In the genomic region with DNA sequence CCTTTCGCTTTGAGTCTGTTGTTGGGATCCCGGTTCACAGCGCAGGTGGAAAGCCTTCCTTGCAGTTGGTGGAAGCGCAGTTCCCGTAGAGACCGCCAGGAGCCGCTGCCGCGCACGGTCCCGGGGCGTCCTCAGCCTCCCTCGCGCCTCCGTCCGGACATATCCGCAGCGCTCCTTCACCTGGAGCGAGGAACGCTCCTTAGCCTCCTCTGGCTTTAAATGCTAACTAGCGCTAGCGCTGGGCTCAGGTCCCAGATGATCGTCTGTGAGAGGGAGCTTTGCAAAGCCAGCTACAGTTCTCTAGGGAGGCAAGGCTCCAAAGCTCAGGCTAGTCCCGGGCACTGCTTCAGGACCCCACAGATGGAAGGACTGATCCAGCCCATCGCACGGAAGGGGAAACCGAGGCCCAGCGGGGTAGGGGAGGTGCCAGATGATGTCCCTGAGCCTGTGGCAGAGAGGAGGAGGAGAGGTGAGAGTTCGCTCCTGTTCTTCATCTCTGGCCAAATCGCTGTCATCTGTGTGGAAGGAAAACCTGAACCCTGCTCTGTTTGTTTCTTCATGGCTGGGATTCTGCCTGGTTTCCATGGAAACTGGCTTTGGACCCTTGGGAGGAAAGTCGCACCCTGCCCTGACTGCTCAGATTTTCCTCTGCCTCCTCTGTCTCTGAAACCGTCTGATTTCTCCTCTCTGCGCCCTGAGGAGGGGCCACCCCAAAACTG, we compare ENCODE assay signal across 1 cellular context.
A peak's percentile ranks its signal among the peaks of the same experiment; 100 is the strongest.
TF ChIP-seq lines count a peak whose summit lies in the region.

No MANE protein-coding gene starts in this region.

TF ChIP-seq in K562, 482 proteins besides CTCF, POLR2A, EP300 and RAD21 (continued from another document):
- TF ChIP-seq ZEB2 (IDR thresholded peaks at IDR 0.05) (0 out of 2 replicates have a peak, but pooled peaks have one; percentile 25), POLR2H (tag; IDR thresholded peaks at IDR 0.05; ENCODE audit: low read depth) (no peak), RFX1 (IDR thresholded peaks at IDR 0.05) (peak; percentile 84), ZFPM2 (CRISPR knock-in tag; IDR thresholded peaks at IDR 0.05) (no peak), ZNF384 (IDR thresholded peaks at IDR 0.05; ENCODE audit: low read depth, low read length) (0 out of 2 replicates have a peak, but pooled peaks have one; percentile 16), TEAD1 (CRISPR knock-in tag; IDR thresholded peaks at IDR 0.05) (no peak), NR1H2 (CRISPR knock-in tag; IDR thresholded peaks at IDR 0.05) (0 out of 2 replicates have a peak, but pooled peaks have one; percentile 52), ETV5 (CRISPR knock-in tag; IDR thresholded peaks at IDR 0.05; ENCODE audit: low read depth) (peak; percentile 57; the same call in 1 of the 2 replicates), ZNF140 (CRISPR knock-in tag; IDR thresholded peaks at IDR 0.05) (no peak), FOXP1 (CRISPR knock-in tag; IDR thresholded peaks at IDR 0.05) (0 out of 2 replicates have a peak, but pooled peaks have one; percentile 29), CBFB (CRISPR knock-in tag; IDR thresholded peaks at IDR 0.05) (0 out of 2 replicates have a peak, but pooled peaks have one; percentile 70), ZNF24 (IDR thresholded peaks at IDR 0.05) (peak; percentile 64; the same call in 1 of the 2 replicates), MECOM (CRISPR knock-in tag; IDR thresholded peaks at IDR 0.05) (no peak)
- TF ChIP-seq, protein P1, sequence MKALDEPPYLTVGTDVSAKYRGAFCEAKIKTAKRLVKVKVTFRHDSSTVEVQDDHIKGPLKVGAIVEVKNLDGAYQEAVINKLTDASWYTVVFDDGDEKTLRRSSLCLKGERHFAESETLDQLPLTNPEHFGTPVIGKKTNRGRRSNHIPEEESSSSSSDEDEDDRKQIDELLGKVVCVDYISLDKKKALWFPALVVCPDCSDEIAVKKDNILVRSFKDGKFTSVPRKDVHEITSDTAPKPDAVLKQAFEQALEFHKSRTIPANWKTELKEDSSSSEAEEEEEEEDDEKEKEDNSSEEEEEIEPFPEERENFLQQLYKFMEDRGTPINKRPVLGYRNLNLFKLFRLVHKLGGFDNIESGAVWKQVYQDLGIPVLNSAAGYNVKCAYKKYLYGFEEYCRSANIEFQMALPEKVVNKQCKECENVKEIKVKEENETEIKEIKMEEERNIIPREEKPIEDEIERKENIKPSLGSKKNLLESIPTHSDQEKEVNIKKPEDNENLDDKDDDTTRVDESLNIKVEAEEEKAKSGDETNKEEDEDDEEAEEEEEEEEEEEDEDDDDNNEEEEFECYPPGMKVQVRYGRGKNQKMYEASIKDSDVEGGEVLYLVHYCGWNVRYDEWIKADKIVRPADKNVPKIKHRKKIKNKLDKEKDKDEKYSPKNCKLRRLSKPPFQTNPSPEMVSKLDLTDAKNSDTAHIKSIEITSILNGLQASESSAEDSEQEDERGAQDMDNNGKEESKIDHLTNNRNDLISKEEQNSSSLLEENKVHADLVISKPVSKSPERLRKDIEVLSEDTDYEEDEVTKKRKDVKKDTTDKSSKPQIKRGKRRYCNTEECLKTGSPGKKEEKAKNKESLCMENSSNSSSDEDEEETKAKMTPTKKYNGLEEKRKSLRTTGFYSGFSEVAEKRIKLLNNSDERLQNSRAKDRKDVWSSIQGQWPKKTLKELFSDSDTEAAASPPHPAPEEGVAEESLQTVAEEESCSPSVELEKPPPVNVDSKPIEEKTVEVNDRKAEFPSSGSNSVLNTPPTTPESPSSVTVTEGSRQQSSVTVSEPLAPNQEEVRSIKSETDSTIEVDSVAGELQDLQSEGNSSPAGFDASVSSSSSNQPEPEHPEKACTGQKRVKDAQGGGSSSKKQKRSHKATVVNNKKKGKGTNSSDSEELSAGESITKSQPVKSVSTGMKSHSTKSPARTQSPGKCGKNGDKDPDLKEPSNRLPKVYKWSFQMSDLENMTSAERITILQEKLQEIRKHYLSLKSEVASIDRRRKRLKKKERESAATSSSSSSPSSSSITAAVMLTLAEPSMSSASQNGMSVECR (CRISPR knock-in tag; IDR thresholded peaks at IDR 0.05): no peak
- TF ChIP-seq, protein P2, sequence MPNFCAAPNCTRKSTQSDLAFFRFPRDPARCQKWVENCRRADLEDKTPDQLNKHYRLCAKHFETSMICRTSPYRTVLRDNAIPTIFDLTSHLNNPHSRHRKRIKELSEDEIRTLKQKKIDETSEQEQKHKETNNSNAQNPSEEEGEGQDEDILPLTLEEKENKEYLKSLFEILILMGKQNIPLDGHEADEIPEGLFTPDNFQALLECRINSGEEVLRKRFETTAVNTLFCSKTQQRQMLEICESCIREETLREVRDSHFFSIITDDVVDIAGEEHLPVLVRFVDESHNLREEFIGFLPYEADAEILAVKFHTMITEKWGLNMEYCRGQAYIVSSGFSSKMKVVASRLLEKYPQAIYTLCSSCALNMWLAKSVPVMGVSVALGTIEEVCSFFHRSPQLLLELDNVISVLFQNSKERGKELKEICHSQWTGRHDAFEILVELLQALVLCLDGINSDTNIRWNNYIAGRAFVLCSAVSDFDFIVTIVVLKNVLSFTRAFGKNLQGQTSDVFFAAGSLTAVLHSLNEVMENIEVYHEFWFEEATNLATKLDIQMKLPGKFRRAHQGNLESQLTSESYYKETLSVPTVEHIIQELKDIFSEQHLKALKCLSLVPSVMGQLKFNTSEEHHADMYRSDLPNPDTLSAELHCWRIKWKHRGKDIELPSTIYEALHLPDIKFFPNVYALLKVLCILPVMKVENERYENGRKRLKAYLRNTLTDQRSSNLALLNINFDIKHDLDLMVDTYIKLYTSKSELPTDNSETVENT (CRISPR knock-in tag; IDR thresholded peaks at IDR 0.05): no peak
- TF ChIP-seq, protein P3, sequence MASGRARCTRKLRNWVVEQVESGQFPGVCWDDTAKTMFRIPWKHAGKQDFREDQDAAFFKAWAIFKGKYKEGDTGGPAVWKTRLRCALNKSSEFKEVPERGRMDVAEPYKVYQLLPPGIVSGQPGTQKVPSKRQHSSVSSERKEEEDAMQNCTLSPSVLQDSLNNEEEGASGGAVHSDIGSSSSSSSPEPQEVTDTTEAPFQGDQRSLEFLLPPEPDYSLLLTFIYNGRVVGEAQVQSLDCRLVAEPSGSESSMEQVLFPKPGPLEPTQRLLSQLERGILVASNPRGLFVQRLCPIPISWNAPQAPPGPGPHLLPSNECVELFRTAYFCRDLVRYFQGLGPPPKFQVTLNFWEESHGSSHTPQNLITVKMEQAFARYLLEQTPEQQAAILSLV (tag; IDR thresholded peaks at IDR 0.05): no peak
- TF ChIP-seq, protein P4, sequence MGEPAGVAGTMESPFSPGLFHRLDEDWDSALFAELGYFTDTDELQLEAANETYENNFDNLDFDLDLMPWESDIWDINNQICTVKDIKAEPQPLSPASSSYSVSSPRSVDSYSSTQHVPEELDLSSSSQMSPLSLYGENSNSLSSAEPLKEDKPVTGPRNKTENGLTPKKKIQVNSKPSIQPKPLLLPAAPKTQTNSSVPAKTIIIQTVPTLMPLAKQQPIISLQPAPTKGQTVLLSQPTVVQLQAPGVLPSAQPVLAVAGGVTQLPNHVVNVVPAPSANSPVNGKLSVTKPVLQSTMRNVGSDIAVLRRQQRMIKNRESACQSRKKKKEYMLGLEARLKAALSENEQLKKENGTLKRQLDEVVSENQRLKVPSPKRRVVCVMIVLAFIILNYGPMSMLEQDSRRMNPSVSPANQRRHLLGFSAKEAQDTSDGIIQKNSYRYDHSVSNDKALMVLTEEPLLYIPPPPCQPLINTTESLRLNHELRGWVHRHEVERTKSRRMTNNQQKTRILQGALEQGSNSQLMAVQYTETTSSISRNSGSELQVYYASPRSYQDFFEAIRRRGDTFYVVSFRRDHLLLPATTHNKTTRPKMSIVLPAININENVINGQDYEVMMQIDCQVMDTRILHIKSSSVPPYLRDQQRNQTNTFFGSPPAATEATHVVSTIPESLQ (CRISPR knock-in tag; IDR thresholded peaks at IDR 0.05): 0 out of 2 replicates have a peak, but pooled peaks have one; percentile 39
